ENCODE assay signal across 14 cellular contexts in genomic region chr14:106509176-106509575, GRCh38.
"Had no signal": no experiment of that assay in that cellular context is flagged by ENCODE, and none has a peak within 500 bp of the region (broad histone marks: within the 10 kb centered on the region; RNA-seq: fewer than 3 reads in every experiment).

No MANE protein-coding gene starts in this region.

- H3K4me3 Mint-ChIP-seq: activated CD8-positive, alpha-beta T cell treated with anti-CD3 and anti-CD28 coated beads, Interleukin-2, amount 10 ng/mL, durations not matched to agents 7 days and 5 days; activated naive CD8-positive, alpha-beta T cell treated with anti-CD3 and anti-CD28 coated beads, Interleukin-2, amount 10 ng/mL, durations not matched to agents 7 days and 5 days; brain; naive B cell; stimulated activated memory B cell treated with anti-CD40 and anti-IgM and Interleukin-4, amounts not matched to agents 10 μg/mL and 1 μg/mL and 100 μg/mL, for 72 hours had no signal

- H3K4me1 ChIP-seq: foreskin keratinocyte, SJSA1 had no signal

- H3K9me3 Mint-ChIP-seq: activated naive CD8-positive, alpha-beta T cell treated with anti-CD3 and anti-CD28 coated beads, Interleukin-2, amount 10 ng/mL, durations not matched to agents 7 days and 5 days; naive B cell; stimulated activated memory B cell treated with anti-CD40 and anti-IgM and Interleukin-4, amounts not matched to agents 10 μg/mL and 1 μg/mL and 100 μg/mL, for 72 hours had no signal

- H3K4me1 Mint-ChIP-seq: brain had no signal

- H3K4me3 ChIP-seq: coronary artery, SJSA1 had no signal

- H3K27ac ChIP-seq: coronary artery, foreskin keratinocyte, SJSA1 had no signal

- H3K27ac Mint-ChIP-seq: brain; stimulated activated memory B cell treated with anti-CD40 and anti-IgM and Interleukin-4, amounts not matched to agents 10 μg/mL and 1 μg/mL and 100 μg/mL, for 72 hours had no signal

- H3K27me3 ChIP-seq: foreskin keratinocyte, SJSA1 had no signal

- H3K27me3 Mint-ChIP-seq: brain had no signal

- DNase-seq: activated CD8-positive, alpha-beta memory T cell treated with anti-CD3 and anti-CD28 coated beads, Interleukin-2, amount 50 U/mL, for 4 hours; activated CD8-positive, alpha-beta T cell treated with anti-CD3 and anti-CD28 coated beads, Interleukin-2, amount 10 ng/mL, durations not matched to agents 7 days and 5 days; activated effector memory CD4-positive, alpha-beta T cell treated with anti-CD3 and anti-CD28 coated beads, Interleukin-2, amount 50 U/mL, for 16 hours; activated naive CD8-positive, alpha-beta T cell treated with anti-CD3 and anti-CD28 coated beads, Interleukin-2, amount 10 ng/mL, durations not matched to agents 7 days and 5 days; central memory CD4-positive, alpha-beta T cell; foreskin keratinocyte; head of caudate nucleus; naive B cell; nucleus accumbens; SW 1271 had no signal

- ATAC-seq: activated CD8-positive, alpha-beta T cell treated with anti-CD3 and anti-CD28 coated beads, Interleukin-2, amount 10 ng/mL, durations not matched to agents 7 days and 5 days; foreskin keratinocyte; stimulated activated memory B cell treated with anti-CD40 and anti-IgM and Interleukin-4, amounts not matched to agents 10 μg/mL and 1 μg/mL and 100 μg/mL, for 72 hours had no signal

- H3K36me3 ChIP-seq: SJSA1 had no signal

- H3K9me3 ChIP-seq: SJSA1 had no signal

- H3K36me3 Mint-ChIP-seq: brain; naive B cell; stimulated activated memory B cell treated with anti-CD40 and anti-IgM and Interleukin-4, amounts not matched to agents 10 μg/mL and 1 μg/mL and 100 μg/mL, for 72 hours had no signal
